In genomic region chr2:105596522-105596921, GRCh38 we compare ENCODE assay signal across 20 cellular contexts.
"Had no signal": no experiment of that assay in that cellular context is flagged by ENCODE, and none has a peak within 500 bp of the region (broad histone marks: within the 10 kb centered on the region; RNA-seq: fewer than 3 reads in every experiment).

No MANE protein-coding gene starts in this region.

- H3K4me3 ChIP-seq: SJSA1 had no signal

- H3K27ac Mint-ChIP-seq: T-helper 1 cell treated with Interleukin-12 subunit alpha and Interleukin-12 subunit beta and Interleukin-4 antibody, amounts not matched to agents 30 μg/mL and 1 μg/mL, for 36 hours; WTC11 had no signal

- H3K27me3 ChIP-seq: SJSA1 had no signal

- ATAC-seq: SK-N-SH treated with all-trans-retinoic acid at 6 μM for 48 hours, WTC11 had no signal

- H3K36me3 ChIP-seq: SJSA1 had no signal

- H3K4me1 ChIP-seq: SJSA1 had no signal

- H3K9me3 Mint-ChIP-seq: T-helper 1 cell treated with Interleukin-12 subunit alpha and Interleukin-12 subunit beta and Interleukin-4 antibody, amounts not matched to agents 30 μg/mL and 1 μg/mL, for 36 hours had no signal

- H3K4me3 Mint-ChIP-seq: T-helper 1 cell treated with Interleukin-12 subunit alpha and Interleukin-12 subunit beta and Interleukin-4 antibody, amounts not matched to agents 30 μg/mL and 1 μg/mL, for 36 hours; WTC11 had no signal

- H3K27ac ChIP-seq: SJSA1 had no signal

- DNase-seq: activated CD4-positive, alpha-beta T cell treated with anti-CD3 and anti-CD28 coated beads for 48 hours; activated CD4-positive, alpha-beta T cell treated with anti-CD3 and anti-CD28 coated beads, Interleukin-2, amount 50 U/mL, for 4 hours; activated CD4-positive, CD25-positive, alpha-beta regulatory T cell treated with anti-CD3 and anti-CD28 coated beads, Interleukin-2, amount 50 U/mL, for 72 hours; activated naive CD4-positive, alpha-beta T cell treated with anti-CD3 and anti-CD28 coated beads, Interleukin-2, amount 50 U/mL, for 16 hours; activated T-cell treated with anti-CD3 and anti-CD28 coated beads for 4 hours; amniotic stem cell; cerebellar nuclear complex; Kasumi-1; NCI-H1105 treated with DMSO at 0.1 percent for 48 hours; NCI-H1436 treated with DMSO at 0.1 percent for 48 hours; NCI-H187; NCI-H2081; NCI-H446; NCI-H524; SHP77; SW 1271 had no signal
